Comparison of ENCODE assay signal across 1 cellular context in the genomic region with DNA sequence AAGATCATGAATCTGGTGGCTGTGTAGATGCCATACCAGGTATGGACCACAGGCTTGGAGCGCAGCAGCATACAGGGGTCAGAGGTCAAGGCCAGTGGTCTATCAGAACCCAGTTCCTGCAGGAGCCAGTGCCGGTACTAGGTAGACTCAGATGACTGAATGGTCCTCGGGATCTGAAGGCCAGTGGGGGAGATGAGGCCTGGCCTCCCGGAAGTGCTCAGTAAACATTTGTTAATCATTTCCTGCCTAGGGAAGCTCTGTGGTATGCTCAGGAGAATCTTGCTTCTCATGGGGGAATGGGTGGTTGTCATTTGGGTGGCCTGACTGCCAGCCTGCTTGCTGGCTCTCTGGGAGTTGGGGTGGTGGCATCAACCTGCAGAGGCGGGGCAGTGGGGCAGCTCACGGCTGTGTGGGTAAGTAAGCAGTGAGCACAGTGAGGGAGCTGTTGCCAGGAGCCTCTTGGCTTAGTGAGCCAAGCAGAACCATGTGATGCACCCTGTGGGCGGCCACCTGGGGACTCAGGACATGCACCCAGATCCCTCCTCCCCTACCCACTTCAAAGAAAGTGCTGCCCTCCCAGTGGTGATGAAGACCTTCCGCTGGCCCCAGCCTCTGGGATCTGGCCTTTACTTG.
A peak's percentile ranks its signal among the peaks of the same experiment; 100 is the strongest.
TF ChIP-seq lines count a peak whose summit lies in the region.

No MANE protein-coding gene starts in this region.

TF ChIP-seq in HepG2, 621 proteins besides CTCF, POLR2A, EP300 and RAD21 (continued from another document and continues in another):
- TF ChIP-seq, protein P1, sequence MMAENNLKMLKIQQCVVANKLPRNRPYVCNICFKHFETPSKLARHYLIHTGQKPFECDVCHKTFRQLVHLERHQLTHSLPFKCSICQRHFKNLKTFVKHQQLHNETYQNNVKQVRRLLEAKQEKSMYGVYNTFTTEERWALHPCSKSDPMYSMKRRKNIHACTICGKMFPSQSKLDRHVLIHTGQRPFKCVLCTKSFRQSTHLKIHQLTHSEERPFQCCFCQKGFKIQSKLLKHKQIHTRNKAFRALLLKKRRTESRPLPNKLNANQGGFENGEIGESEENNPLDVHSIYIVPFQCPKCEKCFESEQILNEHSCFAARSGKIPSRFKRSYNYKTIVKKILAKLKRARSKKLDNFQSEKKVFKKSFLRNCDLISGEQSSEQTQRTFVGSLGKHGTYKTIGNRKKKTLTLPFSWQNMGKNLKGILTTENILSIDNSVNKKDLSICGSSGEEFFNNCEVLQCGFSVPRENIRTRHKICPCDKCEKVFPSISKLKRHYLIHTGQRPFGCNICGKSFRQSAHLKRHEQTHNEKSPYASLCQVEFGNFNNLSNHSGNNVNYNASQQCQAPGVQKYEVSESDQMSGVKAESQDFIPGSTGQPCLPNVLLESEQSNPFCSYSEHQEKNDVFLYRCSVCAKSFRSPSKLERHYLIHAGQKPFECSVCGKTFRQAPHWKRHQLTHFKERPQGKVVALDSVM (CRISPR knock-in tag; IDR thresholded peaks at IDR 0.05) = peak; percentile 82
- TF ChIP-seq CEBPB (IDR thresholded peaks at IDR 0.05; ENCODE audit: borderline replicate concordance, low read depth, low read length) = no peak
- TF ChIP-seq, protein P2, sequence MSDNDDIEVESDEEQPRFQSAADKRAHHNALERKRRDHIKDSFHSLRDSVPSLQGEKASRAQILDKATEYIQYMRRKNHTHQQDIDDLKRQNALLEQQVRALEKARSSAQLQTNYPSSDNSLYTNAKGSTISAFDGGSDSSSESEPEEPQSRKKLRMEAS (IDR thresholded peaks at IDR 0.05) = no peak
- no peak for TF ChIP-seq STAT5B (CRISPR knock-in tag; IDR thresholded peaks at IDR 0.05)
- no peak for TF ChIP-seq SALL2 (CRISPR knock-in tag; IDR thresholded peaks at IDR 0.05)
- TF ChIP-seq ZNF143 (CRISPR knock-in tag; IDR thresholded peaks at IDR 0.05) = no peak
- TF ChIP-seq, protein P3, sequence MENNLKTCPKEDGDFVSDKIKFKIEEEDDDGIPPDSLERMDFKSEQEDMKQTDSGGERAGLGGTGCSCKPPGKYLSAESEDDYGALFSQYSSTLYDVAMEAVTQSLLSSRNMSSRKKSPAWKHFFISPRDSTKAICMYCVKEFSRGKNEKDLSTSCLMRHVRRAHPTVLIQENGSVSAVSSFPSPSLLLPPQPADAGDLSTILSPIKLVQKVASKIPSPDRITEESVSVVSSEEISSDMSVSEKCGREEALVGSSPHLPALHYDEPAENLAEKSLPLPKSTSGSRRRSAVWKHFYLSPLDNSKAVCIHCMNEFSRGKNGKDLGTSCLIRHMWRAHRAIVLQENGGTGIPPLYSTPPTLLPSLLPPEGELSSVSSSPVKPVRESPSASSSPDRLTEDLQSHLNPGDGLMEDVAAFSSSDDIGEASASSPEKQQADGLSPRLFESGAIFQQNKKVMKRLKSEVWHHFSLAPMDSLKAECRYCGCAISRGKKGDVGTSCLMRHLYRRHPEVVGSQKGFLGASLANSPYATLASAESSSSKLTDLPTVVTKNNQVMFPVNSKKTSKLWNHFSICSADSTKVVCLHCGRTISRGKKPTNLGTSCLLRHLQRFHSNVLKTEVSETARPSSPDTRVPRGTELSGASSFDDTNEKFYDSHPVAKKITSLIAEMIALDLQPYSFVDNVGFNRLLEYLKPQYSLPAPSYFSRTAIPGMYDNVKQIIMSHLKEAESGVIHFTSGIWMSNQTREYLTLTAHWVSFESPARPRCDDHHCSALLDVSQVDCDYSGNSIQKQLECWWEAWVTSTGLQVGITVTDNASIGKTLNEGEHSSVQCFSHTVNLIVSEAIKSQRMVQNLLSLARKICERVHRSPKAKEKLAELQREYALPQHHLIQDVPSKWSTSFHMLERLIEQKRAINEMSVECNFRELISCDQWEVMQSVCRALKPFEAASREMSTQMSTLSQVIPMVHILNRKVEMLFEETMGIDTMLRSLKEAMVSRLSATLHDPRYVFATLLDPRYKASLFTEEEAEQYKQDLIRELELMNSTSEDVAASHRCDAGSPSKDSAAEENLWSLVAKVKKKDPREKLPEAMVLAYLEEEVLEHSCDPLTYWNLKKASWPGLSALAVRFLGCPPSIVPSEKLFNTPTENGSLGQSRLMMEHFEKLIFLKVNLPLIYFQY (CRISPR knock-in tag; IDR thresholded peaks at IDR 0.05; ENCODE audit: borderline replicate concordance) = peak; percentile 70; the same call in 1 of the 2 replicates
- TF ChIP-seq, protein P4, sequence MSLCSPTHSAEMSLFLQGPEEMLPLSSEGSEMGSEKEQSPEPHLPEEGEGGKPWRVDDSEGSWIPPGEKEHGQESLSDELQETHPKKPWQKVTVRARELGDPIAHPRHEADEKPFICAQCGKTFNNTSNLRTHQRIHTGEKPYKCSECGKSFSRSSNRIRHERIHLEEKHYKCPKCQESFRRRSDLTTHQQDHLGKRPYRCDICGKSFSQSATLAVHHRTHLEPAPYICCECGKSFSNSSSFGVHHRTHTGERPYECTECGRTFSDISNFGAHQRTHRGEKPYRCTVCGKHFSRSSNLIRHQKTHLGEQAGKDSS (CRISPR knock-in tag; IDR thresholded peaks at IDR 0.05; ENCODE audit: borderline replicate concordance, low read depth) = peak; percentile 65; the same call in 1 of the 2 replicates
- TF ChIP-seq ZNF138 (CRISPR knock-in tag; IDR thresholded peaks at IDR 0.05; ENCODE audit: low read depth) = no peak
- TF ChIP-seq NR2F1 (CRISPR knock-in tag; IDR thresholded peaks at IDR 0.05) = peak; percentile 83
- TF ChIP-seq, protein P5, sequence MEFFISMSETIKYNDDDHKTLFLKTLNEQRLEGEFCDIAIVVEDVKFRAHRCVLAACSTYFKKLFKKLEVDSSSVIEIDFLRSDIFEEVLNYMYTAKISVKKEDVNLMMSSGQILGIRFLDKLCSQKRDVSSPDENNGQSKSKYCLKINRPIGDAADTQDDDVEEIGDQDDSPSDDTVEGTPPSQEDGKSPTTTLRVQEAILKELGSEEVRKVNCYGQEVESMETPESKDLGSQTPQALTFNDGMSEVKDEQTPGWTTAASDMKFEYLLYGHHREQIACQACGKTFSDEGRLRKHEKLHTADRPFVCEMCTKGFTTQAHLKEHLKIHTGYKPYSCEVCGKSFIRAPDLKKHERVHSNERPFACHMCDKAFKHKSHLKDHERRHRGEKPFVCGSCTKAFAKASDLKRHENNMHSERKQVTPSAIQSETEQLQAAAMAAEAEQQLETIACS (CRISPR knock-in tag; IDR thresholded peaks at IDR 0.05) = no peak
- TF ChIP-seq, protein P6, sequence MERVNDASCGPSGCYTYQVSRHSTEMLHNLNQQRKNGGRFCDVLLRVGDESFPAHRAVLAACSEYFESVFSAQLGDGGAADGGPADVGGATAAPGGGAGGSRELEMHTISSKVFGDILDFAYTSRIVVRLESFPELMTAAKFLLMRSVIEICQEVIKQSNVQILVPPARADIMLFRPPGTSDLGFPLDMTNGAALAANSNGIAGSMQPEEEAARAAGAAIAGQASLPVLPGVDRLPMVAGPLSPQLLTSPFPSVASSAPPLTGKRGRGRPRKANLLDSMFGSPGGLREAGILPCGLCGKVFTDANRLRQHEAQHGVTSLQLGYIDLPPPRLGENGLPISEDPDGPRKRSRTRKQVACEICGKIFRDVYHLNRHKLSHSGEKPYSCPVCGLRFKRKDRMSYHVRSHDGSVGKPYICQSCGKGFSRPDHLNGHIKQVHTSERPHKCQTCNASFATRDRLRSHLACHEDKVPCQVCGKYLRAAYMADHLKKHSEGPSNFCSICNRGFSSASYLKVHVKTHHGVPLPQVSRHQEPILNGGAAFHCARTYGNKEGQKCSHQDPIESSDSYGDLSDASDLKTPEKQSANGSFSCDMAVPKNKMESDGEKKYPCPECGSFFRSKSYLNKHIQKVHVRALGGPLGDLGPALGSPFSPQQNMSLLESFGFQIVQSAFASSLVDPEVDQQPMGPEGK (CRISPR knock-in tag; IDR thresholded peaks at IDR 0.05) = peak; percentile 46; the same call in 1 of the 2 replicates
- TF ChIP-seq ZNF724P (CRISPR knock-in tag; IDR thresholded peaks at IDR 0.05; ENCODE audit: borderline replicate concordance) = no peak
- no peak for TF ChIP-seq ZNF496 (CRISPR knock-in tag; IDR thresholded peaks at IDR 0.05; ENCODE audit: insufficient replicate concordance)
- no peak for TF ChIP-seq ZNF841 (CRISPR knock-in tag; IDR thresholded peaks at IDR 0.05; ENCODE audit: borderline replicate concordance)
- TF ChIP-seq HOXD1 (CRISPR knock-in tag; IDR thresholded peaks at IDR 0.05) = no peak
- TF ChIP-seq GATAD2A (CRISPR knock-in tag; IDR thresholded peaks at IDR 0.05) = peak; percentile 45; the same call in 1 of the 2 replicates
- TF ChIP-seq, protein P7, sequence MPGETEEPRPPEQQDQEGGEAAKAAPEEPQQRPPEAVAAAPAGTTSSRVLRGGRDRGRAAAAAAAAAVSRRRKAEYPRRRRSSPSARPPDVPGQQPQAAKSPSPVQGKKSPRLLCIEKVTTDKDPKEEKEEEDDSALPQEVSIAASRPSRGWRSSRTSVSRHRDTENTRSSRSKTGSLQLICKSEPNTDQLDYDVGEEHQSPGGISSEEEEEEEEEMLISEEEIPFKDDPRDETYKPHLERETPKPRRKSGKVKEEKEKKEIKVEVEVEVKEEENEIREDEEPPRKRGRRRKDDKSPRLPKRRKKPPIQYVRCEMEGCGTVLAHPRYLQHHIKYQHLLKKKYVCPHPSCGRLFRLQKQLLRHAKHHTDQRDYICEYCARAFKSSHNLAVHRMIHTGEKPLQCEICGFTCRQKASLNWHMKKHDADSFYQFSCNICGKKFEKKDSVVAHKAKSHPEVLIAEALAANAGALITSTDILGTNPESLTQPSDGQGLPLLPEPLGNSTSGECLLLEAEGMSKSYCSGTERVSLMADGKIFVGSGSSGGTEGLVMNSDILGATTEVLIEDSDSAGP (CRISPR knock-in tag; IDR thresholded peaks at IDR 0.05; ENCODE audit: borderline replicate concordance) = peak; percentile 43; the same call in 1 of the 2 replicates
- TF ChIP-seq ZBTB3 (CRISPR knock-in tag; IDR thresholded peaks at IDR 0.05; ENCODE audit: borderline replicate concordance, low read depth) = no peak
- no peak for TF ChIP-seq SRSF4 (IDR thresholded peaks at IDR 0.05; ENCODE audit: low read depth, low read length, poor library complexity, severe bottlenecking)
- TF ChIP-seq, protein P8, sequence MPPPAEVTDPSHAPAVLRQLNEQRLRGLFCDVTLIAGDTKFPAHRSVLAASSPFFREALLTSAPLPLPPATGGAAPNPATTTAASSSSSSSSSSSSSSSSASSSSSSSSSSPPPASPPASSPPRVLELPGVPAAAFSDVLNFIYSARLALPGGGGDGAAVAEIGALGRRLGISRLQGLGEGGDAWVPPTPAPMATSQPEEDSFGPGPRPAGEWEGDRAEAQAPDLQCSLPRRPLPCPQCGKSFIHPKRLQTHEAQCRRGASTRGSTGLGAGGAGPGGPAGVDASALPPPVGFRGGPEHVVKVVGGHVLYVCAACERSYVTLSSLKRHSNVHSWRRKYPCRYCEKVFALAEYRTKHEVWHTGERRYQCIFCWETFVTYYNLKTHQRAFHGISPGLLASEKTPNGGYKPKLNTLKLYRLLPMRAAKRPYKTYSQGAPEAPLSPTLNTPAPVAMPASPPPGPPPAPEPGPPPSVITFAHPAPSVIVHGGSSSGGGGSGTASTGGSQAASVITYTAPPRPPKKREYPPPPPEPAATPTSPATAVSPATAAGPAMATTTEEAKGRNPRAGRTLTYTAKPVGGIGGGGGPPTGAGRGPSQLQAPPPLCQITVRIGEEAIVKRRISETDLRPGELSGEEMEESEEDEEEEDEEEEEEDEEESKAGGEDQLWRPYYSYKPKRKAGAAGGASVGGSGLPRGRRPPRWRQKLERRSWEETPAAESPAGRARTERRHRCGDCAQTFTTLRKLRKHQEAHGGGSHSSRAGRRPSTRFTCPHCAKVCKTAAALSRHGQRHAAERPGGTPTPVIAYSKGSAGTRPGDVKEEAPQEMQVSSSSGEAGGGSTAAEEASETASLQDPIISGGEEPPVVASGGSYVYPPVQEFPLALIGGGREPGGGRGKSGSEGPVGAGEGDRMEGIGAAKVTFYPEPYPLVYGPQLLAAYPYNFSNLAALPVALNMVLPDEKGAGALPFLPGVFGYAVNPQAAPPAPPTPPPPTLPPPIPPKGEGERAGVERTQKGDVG (CRISPR knock-in tag; IDR thresholded peaks at IDR 0.05; ENCODE audit: borderline replicate concordance) = no peak
- no peak for TF ChIP-seq HES4 (CRISPR knock-in tag; IDR thresholded peaks at IDR 0.05; ENCODE audit: borderline replicate concordance)
- TF ChIP-seq, protein P9, sequence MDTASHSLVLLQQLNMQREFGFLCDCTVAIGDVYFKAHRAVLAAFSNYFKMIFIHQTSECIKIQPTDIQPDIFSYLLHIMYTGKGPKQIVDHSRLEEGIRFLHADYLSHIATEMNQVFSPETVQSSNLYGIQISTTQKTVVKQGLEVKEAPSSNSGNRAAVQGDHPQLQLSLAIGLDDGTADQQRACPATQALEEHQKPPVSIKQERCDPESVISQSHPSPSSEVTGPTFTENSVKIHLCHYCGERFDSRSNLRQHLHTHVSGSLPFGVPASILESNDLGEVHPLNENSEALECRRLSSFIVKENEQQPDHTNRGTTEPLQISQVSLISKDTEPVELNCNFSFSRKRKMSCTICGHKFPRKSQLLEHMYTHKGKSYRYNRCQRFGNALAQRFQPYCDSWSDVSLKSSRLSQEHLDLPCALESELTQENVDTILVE (CRISPR knock-in tag; IDR thresholded peaks at IDR 0.05) = no peak
- TF ChIP-seq ZFX (CRISPR knock-in tag; IDR thresholded peaks at IDR 0.05; ENCODE audit: low read depth) = 0 out of 2 replicates have a peak, but pooled peaks have one; percentile 25
- no peak for TF ChIP-seq ZNF720 (CRISPR knock-in tag; IDR thresholded peaks at IDR 0.05)
- no peak for TF ChIP-seq ZNF225 (CRISPR knock-in tag; IDR thresholded peaks at IDR 0.05)
- no peak for TF ChIP-seq ARNTL (CRISPR knock-in tag; IDR thresholded peaks at IDR 0.05)
- no peak for TF ChIP-seq IRX3 (CRISPR knock-in tag; IDR thresholded peaks at IDR 0.05; ENCODE audit: borderline replicate concordance, low read depth)
- TF ChIP-seq ELF1 (CRISPR knock-in tag; IDR thresholded peaks at IDR 0.05) = peak; percentile 60; the same call in 1 of the 2 replicates
- TF ChIP-seq ZNF343 (CRISPR knock-in tag; IDR thresholded peaks at IDR 0.05) = no peak
- TF ChIP-seq, protein P10, sequence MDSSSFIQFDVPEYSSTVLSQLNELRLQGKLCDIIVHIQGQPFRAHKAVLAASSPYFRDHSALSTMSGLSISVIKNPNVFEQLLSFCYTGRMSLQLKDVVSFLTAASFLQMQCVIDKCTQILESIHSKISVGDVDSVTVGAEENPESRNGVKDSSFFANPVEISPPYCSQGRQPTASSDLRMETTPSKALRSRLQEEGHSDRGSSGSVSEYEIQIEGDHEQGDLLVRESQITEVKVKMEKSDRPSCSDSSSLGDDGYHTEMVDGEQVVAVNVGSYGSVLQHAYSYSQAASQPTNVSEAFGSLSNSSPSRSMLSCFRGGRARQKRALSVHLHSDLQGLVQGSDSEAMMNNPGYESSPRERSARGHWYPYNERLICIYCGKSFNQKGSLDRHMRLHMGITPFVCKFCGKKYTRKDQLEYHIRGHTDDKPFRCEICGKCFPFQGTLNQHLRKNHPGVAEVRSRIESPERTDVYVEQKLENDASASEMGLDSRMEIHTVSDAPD (CRISPR knock-in tag; IDR thresholded peaks at IDR 0.05) = no peak
